Comparison of ENCODE assay signal across 8 cellular contexts in the genomic region with DNA sequence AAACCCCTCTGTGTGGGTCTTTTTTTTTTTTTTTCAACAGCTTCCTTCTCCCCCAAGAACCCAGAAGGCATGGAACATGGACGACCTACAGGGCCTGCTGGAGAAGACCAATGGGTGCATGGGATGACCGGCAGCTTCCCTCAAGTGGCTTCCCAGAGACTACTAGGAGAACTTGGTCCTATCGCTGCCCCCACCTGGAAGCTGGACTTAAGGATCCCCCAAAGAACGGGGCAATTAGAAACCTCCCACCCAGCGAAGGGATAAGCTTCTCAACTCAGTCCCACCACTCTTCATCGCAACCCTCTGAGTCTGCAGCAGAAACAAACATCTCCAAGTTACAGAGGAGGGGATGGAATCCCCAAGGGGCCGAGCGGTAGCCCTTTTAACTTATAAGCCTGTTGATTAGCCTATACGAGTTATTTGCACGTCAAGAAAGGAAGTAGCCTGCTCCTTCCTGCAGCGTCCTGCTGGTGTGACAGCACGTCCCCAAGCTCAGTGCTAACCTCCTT. TPM values are rescaled to one million over a fixed set of nuclear protein-coding genes. Genes with fewer than 3 reads are reported as not detected.
DNase-seq lines count a peak whose midpoint lies in the region; ATAC-seq, FAIRE-seq and TF ChIP-seq lines count a peak whose summit lies in the region.

No MANE protein-coding gene starts in this region.

- no peaks in the 10 kb centered on the region for H4K20me1 ChIP-seq in OCI-LY1 (ENCODE audit: insufficient read depth, low read length)
- no peaks in the 10 kb centered on the region for H4K20me1 ChIP-seq in endothelial cell of umbilical vein (replicated peaks; ENCODE audit: control insufficient read depth, extremely low read depth, insufficient read depth, low read length)

- FAIRE-seq in endothelial cell of umbilical vein (lab: Jason Lieb, UNC) = no peak

- DNase-seq in GM10248 (ENCODE audit: extremely low spot score) (peak; percentile 67), endothelial cell of umbilical vein (ENCODE audit: low read depth, low spot score) (no peak), occipital lobe (lab: John Stamatoyannopoulos, UW) (no peak), NCI-H2227 treated with DMSO at 0.1 percent for 48 hours (lab: John Stamatoyannopoulos, UW) (no peak)
- DNase-seq in activated effector memory CD4-positive, alpha-beta T cell treated with anti-CD3 and anti-CD28 coated beads, Interleukin-2, amount 50 U/mL, for 16 hours = no peak

- H2AFZ ChIP-seq in OCI-LY1 (ENCODE audit: low read length) (no peak overlapping the region), endothelial cell of umbilical vein (ENCODE audit: low read depth, low read length) (no peak overlapping the region), parathyroid adenoma (peak overlapping the region; percentile 89)

- peaks cover 5% of the 10 kb centered on the region for H3K79me2 ChIP-seq in OCI-LY1 (ENCODE audit: insufficient read depth, low read length)
- peaks cover 13% of the 10 kb centered on the region for H3K79me2 ChIP-seq in endothelial cell of umbilical vein (ENCODE audit: control insufficient read depth, insufficient read depth, low read length)
- no peaks in the 10 kb centered on the region for H3K79me2 ChIP-seq in parathyroid adenoma

- BruUV-seq in endothelial cell of umbilical vein (replicated peaks; lab: Mats Ljungman, UMichigan) = no TSS peak

- no peaks in the 10 kb centered on the region for H3K9me1 ChIP-seq in endothelial cell of umbilical vein (replicated peaks; ENCODE audit: control insufficient read depth, extremely low read depth, insufficient read depth, low read length)

- POLR2A ChIA-PET in GM10248 (lab: Yijun Ruan, JAX) = interaction anchor here (0.6 to 3.3 kb wide), 6 partner anchors 10 to 321 kb away, joined by 3 to 29 read pairs (median 6); a partner anchor contains a TSS
- POLR2A ChIA-PET in endothelial cell of umbilical vein (lab: Charles Lee) = interaction anchor here (0.6 to 3.9 kb wide), 3 partner anchors 14 to 49 kb away, joined by 3 to 38 read pairs (median 4); a partner anchor contains a TSS

- CTCF ChIA-PET in GM10248 (lab: Yijun Ruan, JAX) (interaction anchor here (0.9 to 7.1 kb wide), 10 partner anchors 8 to 72 kb away, joined by 3 to 71 read pairs (median 6); a partner anchor contains a TSS), endothelial cell of umbilical vein (lab: Charles Lee) (interaction anchor here (1.3 to 6.3 kb wide), 7 partner anchors 14 to 72 kb away, joined by 4 to 51 read pairs (median 7); a partner anchor contains a TSS)

- H3K4me2 ChIP-seq in OCI-LY1 (ENCODE audit: low read length) (peak overlapping the region; percentile 98), endothelial cell of umbilical vein (ENCODE audit: insufficient read depth, low read length) (peak overlapping the region; percentile 79), parathyroid adenoma (ENCODE audit: low read length) (peak overlapping the region; percentile 91)

- peak overlapping the region; percentile 27 for H3K27ac ChIP-seq in OCI-LY1 (ENCODE audit: low read depth, low read length, poor library complexity, severe bottlenecking)
- H3K27ac ChIP-seq in endothelial cell of umbilical vein (ENCODE audit: insufficient read depth, low read depth, low read length) = peak overlapping the region; percentile 82
- H3K27ac ChIP-seq in parathyroid adenoma = peak overlapping the region; percentile 69

- TF ChIP-seq CTCF in GM10248 (IDR thresholded peaks at IDR 0.05; ENCODE audit: control extremely low read depth, extremely low read depth, low read depth, missing control alignments) (no peak), OCI-LY1 (IDR thresholded peaks at IDR 0.05; ENCODE audit: low read length) (no peak), endothelial cell of umbilical vein (IDR thresholded peaks at IDR 0.05; ENCODE audit: extremely low read depth in 1 of 2, insufficient read depth in 1 of 2, low read depth in 1 of 2, low read length in 2 of 2) (no peak), parathyroid adenoma (IDR thresholded peaks at IDR 0.05) (no peak)

- no peaks in the 10 kb centered on the region for H3K27me3 ChIP-seq in OCI-LY1 (ENCODE audit: insufficient read depth, low read length)
- H3K27me3 ChIP-seq in endothelial cell of umbilical vein (ENCODE audit: control insufficient read depth in 2 of 2, insufficient read depth in 2 of 2, low read length in 2 of 2) = no peaks in the 10 kb centered on the region
- H3K27me3 ChIP-seq in parathyroid adenoma (ENCODE audit: control insufficient read depth, insufficient read depth, low read length) = no peaks in the 10 kb centered on the region

- no peaks in the 10 kb centered on the region for H3F3A ChIP-seq in OCI-LY1 (ENCODE audit: insufficient read depth, low read length)

- intact Hi-C loops in endothelial cell of umbilical vein (cut with micrococcal nuclease) = no loop called here

- H3K4me3 ChIP-seq in OCI-LY1 (ENCODE audit: low read depth, low read length, poor library complexity, severe bottlenecking) (peak overlapping the region; percentile 80), endothelial cell of umbilical vein (replicated peaks in 1 of 3; ENCODE audit: insufficient read depth in 1 of 3, low read depth in 1 of 3, low read length in 3 of 3) (peak overlapping the region in 2 of 3 experiments; percentile 78 to 83), parathyroid adenoma (ENCODE audit: low read depth, low read length) (peak overlapping the region; percentile 81)

- ATAC-seq in HG03521 (IDR thresholded peaks at IDR 0.05; ENCODE audit: unreplicated experiment) = no peak

- H3K9me2 ChIP-seq in OCI-LY1 (ENCODE audit: low read depth, low read length) = no peaks in the 10 kb centered on the region

- peak overlapping the region; percentile 85 for H3K9ac ChIP-seq in OCI-LY1 (ENCODE audit: low read length)
- H3K9ac ChIP-seq in endothelial cell of umbilical vein (replicated peaks; ENCODE audit: extremely low read depth, insufficient read depth, low read length) = peak overlapping the region; percentile 78
- H3K9ac ChIP-seq in parathyroid adenoma = no peak overlapping the region

- TF ChIP-seq POLR2A in endothelial cell of umbilical vein (IDR thresholded peaks at IDR 0.05; ENCODE audit: low read depth, low read length) = no peak

- H3K9me3 ChIP-seq in OCI-LY1 (ENCODE audit: low read length) = no peaks in the 10 kb centered on the region
- H3K9me3 ChIP-seq in endothelial cell of umbilical vein (replicated peaks; ENCODE audit: control insufficient read depth, insufficient read depth, low read length) = no peaks in the 10 kb centered on the region
- no peaks in the 10 kb centered on the region for H3K9me3 ChIP-seq in parathyroid adenoma (ENCODE audit: control insufficient read depth, low read length)

- dilution Hi-C loops in endothelial cell of umbilical vein (cut with MboI; ENCODE audit: extremely low pct_ligation_motif_present, low sequenced_read_pairs) = no loop called here

- peaks cover 25% of the 10 kb centered on the region; the same call in 1 of the 2 replicates for H3K36me3 ChIP-seq in OCI-LY1 (ENCODE audit: insufficient read depth, low read length)
- H3K36me3 ChIP-seq in endothelial cell of umbilical vein (ENCODE audit: control insufficient read depth in 2 of 2, extremely low read depth in 1 of 2, insufficient read depth in 2 of 2, low read length in 2 of 2) = peaks cover 0 to 11% of the 10 kb centered on the region in 2 experiments
- no peaks in the 10 kb centered on the region for H3K36me3 ChIP-seq in parathyroid adenoma (ENCODE audit: control insufficient read depth, insufficient read depth, low read length)

- peaks cover 28% of the 10 kb centered on the region for H3K4me1 ChIP-seq in OCI-LY1 (ENCODE audit: insufficient read depth, low read length, severe bottlenecking)
- H3K4me1 ChIP-seq in endothelial cell of umbilical vein (ENCODE audit: control insufficient read depth, extremely low read depth, insufficient read depth, low read length) = peaks cover 18% of the 10 kb centered on the region
- H3K4me1 ChIP-seq in parathyroid adenoma = peaks cover 8% of the 10 kb centered on the region

RNA-seq across cellular contexts. Expression of a gene that starts 1.4 kb away (rescaled TPM):
- total RNA-seq in endothelial cell of umbilical vein (49.8 and 50.2 TPM in 2 replicates), occipital lobe (27.1 TPM)
- 60.9 and 68.4 TPM in 2 replicates for polyA plus RNA-seq in endothelial cell of umbilical vein
- polyA plus RNA-seq in endothelial cell of umbilical vein (2011; cell fraction: cytosol; rRNA removed) = 43.1 and 51.6 TPM in 2 replicates
- polyA plus RNA-seq in endothelial cell of umbilical vein (2011; cell fraction: nucleus; rRNA removed) = 101 and 122 TPM in 2 replicates
- polyA plus RNA-seq in endothelial cell of umbilical vein (2012) = 37.3 and 53.6 TPM in 2 replicates
- 43.7 and 49.1 TPM in 2 replicates for polyA minus RNA-seq in endothelial cell of umbilical vein
- polyA minus RNA-seq in endothelial cell of umbilical vein (2011; cell fraction: cytosol; rRNA and poly(A)+ RNA removed) = 30.0 TPM
- polyA minus RNA-seq in endothelial cell of umbilical vein (2011; cell fraction: nucleus; rRNA and poly(A)+ RNA removed) = 18.6 and 30.5 TPM in 2 replicates

RNA-seq across cellular contexts. Expression of a gene that starts 7.1 kb away (rescaled TPM):
- total RNA-seq in endothelial cell of umbilical vein (4.2 and 7.9 TPM in 2 replicates), occipital lobe (3.6 TPM)
- polyA plus RNA-seq in endothelial cell of umbilical vein = 1.8 and 2.7 TPM in 2 replicates
- polyA plus RNA-seq in endothelial cell of umbilical vein (2011; cell fraction: cytosol; rRNA removed) = 0.35 and 0.95 TPM in 2 replicates
- polyA plus RNA-seq in endothelial cell of umbilical vein (2011; cell fraction: nucleus; rRNA removed) = 23.7 and 28.6 TPM in 2 replicates
- polyA plus RNA-seq in endothelial cell of umbilical vein (2012) = 3.7 and 3.9 TPM in 2 replicates
- 3.3 and 3.6 TPM in 2 replicates for polyA minus RNA-seq in endothelial cell of umbilical vein
- polyA minus RNA-seq in endothelial cell of umbilical vein (2011; cell fraction: cytosol; rRNA and poly(A)+ RNA removed) = 4.4 TPM
- 9.1 and 9.5 TPM in 2 replicates for polyA minus RNA-seq in endothelial cell of umbilical vein (2011; cell fraction: nucleus; rRNA and poly(A)+ RNA removed)

RNA-seq across cellular contexts. Expression of a gene that starts 16.6 kb away (rescaled TPM):
- total RNA-seq in endothelial cell of umbilical vein (159 and 167 TPM in 2 replicates), occipital lobe (175 TPM)
- 292 and 329 TPM in 2 replicates for polyA plus RNA-seq in endothelial cell of umbilical vein
- 383 and 430 TPM in 2 replicates for polyA plus RNA-seq in endothelial cell of umbilical vein (2011; cell fraction: cytosol; rRNA removed)
- polyA plus RNA-seq in endothelial cell of umbilical vein (2011; cell fraction: nucleus; rRNA removed) = 128 and 175 TPM in 2 replicates
- polyA plus RNA-seq in endothelial cell of umbilical vein (2012) = 159 and 231 TPM in 2 replicates
- polyA minus RNA-seq in endothelial cell of umbilical vein = 54.6 and 60.0 TPM in 2 replicates
- 83.4 TPM for polyA minus RNA-seq in endothelial cell of umbilical vein (2011; cell fraction: cytosol; rRNA and poly(A)+ RNA removed)
- 21.1 and 22.5 TPM in 2 replicates for polyA minus RNA-seq in endothelial cell of umbilical vein (2011; cell fraction: nucleus; rRNA and poly(A)+ RNA removed)

RNA-seq across cellular contexts. Expression of a gene that starts 50.9 kb away (rescaled TPM):
- total RNA-seq in endothelial cell of umbilical vein (not detected in 2 replicates), occipital lobe (1.1 TPM)
- polyA plus RNA-seq in endothelial cell of umbilical vein = 0.10 and 0.14 TPM in 2 replicates
- 0.07 TPM in 1 of 2 replicates, not detected in the other for polyA plus RNA-seq in endothelial cell of umbilical vein (2011; cell fraction: cytosol; rRNA removed)
- 0.78 and 0.99 TPM in 2 replicates for polyA plus RNA-seq in endothelial cell of umbilical vein (2011; cell fraction: nucleus; rRNA removed)
- polyA plus RNA-seq in endothelial cell of umbilical vein (2012) = 0.25 and 0.30 TPM in 2 replicates
- polyA minus RNA-seq in endothelial cell of umbilical vein = 0.12 TPM in 1 of 2 replicates, not detected in the other
- not detected for polyA minus RNA-seq in endothelial cell of umbilical vein (2011; cell fraction: cytosol; rRNA and poly(A)+ RNA removed)
- 0.53 TPM in 1 of 2 replicates, not detected in the other for polyA minus RNA-seq in endothelial cell of umbilical vein (2011; cell fraction: nucleus; rRNA and poly(A)+ RNA removed)

Comparison
In these comparisons a context has a peak if more than half of its experiments do, and no peak if none do; other contexts are left out.
1. H3K27ac ChIP-seq: peak in every context shown above with its lines; median percentile 82 in endothelial cell of umbilical vein; 69 in parathyroid adenoma; 27 in OCI-LY1.